2 cellular contexts compared by ENCODE assay signal in genomic region chr16:551210-551609, GRCh38.
TF ChIP-seq lines count a peak whose summit lies in the region.

No MANE protein-coding gene starts in this region.

TF ChIP-seq in HepG2, 621 proteins besides CTCF, POLR2A, EP300 and RAD21:
- no peak for TF ChIP-seq ISL2 (CRISPR knock-in tag; IDR thresholded peaks at IDR 0.05)
- no peak for TF ChIP-seq ZNF24 (IDR thresholded peaks at IDR 0.05)
- peak; percentile 20 for TF ChIP-seq AGO2 (optimal IDR thresholded peaks at IDR 0.05; ENCODE audit: low read depth, low read length)
- no peak for TF ChIP-seq CAMTA2 (CRISPR knock-in tag; IDR thresholded peaks at IDR 0.05; ENCODE audit: borderline replicate concordance)
- no peak for TF ChIP-seq TOPORS (CRISPR knock-in tag; IDR thresholded peaks at IDR 0.05)
- TF ChIP-seq SNRNP70 (IDR thresholded peaks at IDR 0.05; ENCODE audit: low read depth, low read length), result no peak
- TF ChIP-seq ZNF773 (CRISPR knock-in tag; IDR thresholded peaks at IDR 0.05; ENCODE audit: borderline replicate concordance), result no peak
- peak; percentile 8 for TF ChIP-seq HNRNPLL (IDR thresholded peaks at IDR 0.05; ENCODE audit: low read depth, low read length, poor library complexity, severe bottlenecking)
- no peak for TF ChIP-seq NFATC3 (CRISPR knock-in tag; IDR thresholded peaks at IDR 0.05)
- TF ChIP-seq ZNF230 (CRISPR knock-in tag; IDR thresholded peaks at IDR 0.05), result no peak
- TF ChIP-seq DMAP1 (CRISPR knock-in tag; IDR thresholded peaks at IDR 0.05), result no peak
- no peak for TF ChIP-seq POLR2G (IDR thresholded peaks at IDR 0.05; ENCODE audit: low read depth, low read length)
- TF ChIP-seq ZSCAN29 (CRISPR knock-in tag; conservative IDR thresholded peaks at IDR 0.05), result no peak
- no peak for TF ChIP-seq ZBED4 (CRISPR knock-in tag; IDR thresholded peaks at IDR 0.05; ENCODE audit: borderline replicate concordance)
- no peak for TF ChIP-seq GPN1 (CRISPR knock-in tag; IDR thresholded peaks at IDR 0.05; ENCODE audit: borderline replicate concordance)

TF ChIP-seq in HEK293, 187 proteins besides CTCF, POLR2A, EP300 and RAD21:
- TF ChIP-seq ZNF529 (tag by site-specific recombination; IDR thresholded peaks at IDR 0.05; ENCODE audit: insufficient replicate concordance), result no peak
- TF ChIP-seq ZXDB (tag by site-specific recombination; IDR thresholded peaks at IDR 0.05), result no peak
- peak; percentile 85 for TF ChIP-seq ZBTB7A (tag by site-specific recombination; IDR thresholded peaks at IDR 0.05; ENCODE audit: low read depth)
- 0 out of 2 replicates have a peak, but pooled peaks have one; percentile 13 for TF ChIP-seq BCL11A (tag by site-specific recombination; IDR thresholded peaks at IDR 0.05; ENCODE audit: low read depth)
- TF ChIP-seq, protein P1, sequence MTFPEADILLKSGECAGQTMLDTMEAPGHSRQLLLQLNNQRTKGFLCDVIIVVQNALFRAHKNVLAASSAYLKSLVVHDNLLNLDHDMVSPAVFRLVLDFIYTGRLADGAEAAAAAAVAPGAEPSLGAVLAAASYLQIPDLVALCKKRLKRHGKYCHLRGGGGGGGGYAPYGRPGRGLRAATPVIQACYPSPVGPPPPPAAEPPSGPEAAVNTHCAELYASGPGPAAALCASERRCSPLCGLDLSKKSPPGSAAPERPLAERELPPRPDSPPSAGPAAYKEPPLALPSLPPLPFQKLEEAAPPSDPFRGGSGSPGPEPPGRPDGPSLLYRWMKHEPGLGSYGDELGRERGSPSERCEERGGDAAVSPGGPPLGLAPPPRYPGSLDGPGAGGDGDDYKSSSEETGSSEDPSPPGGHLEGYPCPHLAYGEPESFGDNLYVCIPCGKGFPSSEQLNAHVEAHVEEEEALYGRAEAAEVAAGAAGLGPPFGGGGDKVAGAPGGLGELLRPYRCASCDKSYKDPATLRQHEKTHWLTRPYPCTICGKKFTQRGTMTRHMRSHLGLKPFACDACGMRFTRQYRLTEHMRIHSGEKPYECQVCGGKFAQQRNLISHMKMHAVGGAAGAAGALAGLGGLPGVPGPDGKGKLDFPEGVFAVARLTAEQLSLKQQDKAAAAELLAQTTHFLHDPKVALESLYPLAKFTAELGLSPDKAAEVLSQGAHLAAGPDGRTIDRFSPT (tag by site-specific recombination; IDR thresholded peaks at IDR 0.05), result peak; percentile 32; the same call in 1 of the 2 replicates
- TF ChIP-seq ZNF18 (tag by site-specific recombination; IDR thresholded peaks at IDR 0.05), result no peak
- no peak for TF ChIP-seq ZNF549 (tag by site-specific recombination; IDR thresholded peaks at IDR 0.05)
- TF ChIP-seq ZNF335 (tag by site-specific recombination; conservative IDR thresholded peaks at IDR 0.05), result no peak
- TF ChIP-seq BCL11B (tag by site-specific recombination; IDR thresholded peaks at IDR 0.05; ENCODE audit: low read depth), result peak; percentile 71; the same call in 1 of the 2 replicates
